ENCODE assay signal across 8 cellular contexts in the genomic region with DNA sequence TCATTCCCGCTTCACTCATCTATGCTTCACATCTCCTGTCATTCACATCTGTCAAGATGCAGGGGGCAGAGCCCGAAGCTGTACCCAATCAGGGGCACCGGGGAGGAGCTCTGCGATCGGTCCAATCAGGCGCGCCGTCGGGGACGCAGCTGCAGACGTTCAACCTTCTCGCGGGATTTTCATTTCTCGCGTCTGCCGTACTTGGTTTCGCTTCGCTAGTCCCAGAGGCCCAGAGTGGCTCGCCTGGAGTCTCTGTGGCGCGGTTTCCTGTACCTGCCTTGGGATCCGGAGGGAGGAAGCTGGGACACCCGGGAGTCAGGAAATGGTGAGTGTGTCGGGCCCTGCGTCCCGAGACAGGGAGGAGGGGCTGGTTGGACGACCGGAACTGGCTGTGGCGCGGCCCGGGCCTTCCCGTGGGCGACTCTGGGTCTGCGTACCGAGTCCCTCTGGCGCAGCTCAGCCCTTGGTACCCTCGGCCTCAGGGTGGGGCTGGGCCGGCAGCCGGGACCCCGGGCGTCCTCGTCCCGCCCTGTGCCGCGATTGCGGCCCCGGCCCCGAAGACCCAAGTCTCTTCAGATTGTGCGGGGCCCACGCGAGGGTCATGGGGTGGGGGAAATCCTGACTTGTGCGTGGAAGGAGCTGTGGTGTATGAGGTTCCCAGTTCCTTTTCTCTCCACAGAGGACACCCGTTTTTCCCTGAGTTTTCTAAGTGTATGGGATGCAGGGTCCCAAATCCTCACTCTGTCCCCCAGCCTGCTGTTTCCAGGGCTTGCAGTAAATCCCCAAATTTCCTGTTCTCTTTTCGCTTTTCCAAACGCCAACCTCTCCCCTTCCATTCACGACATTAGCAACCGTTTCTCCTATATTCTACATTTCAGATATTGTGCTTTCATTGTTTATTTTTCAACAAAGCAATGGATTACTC. TPM values are rescaled to one million over a fixed set of nuclear protein-coding genes. Genes with fewer than 3 reads are reported as not detected.
A peak's percentile ranks its signal among the peaks of the same experiment; 100 is the strongest.
DNase-seq lines count a peak whose midpoint lies in the region; ATAC-seq and TF ChIP-seq lines count a peak whose summit lies in the region.

TSS of gene ZNF136 (plus strand) at position 215 of the 925 bp plus-strand sequence. CDS start at position 323, 108 bp downstream.

- POLR2A ChIA-PET in WTC11 (lab: Charles Lee), result interaction anchor here (0.6 to 1.3 kb wide), 8 partner anchors 10 to 471 kb away, joined by 3 to 7 read pairs (median 3); partner anchors contain the start of genes ZNF20, ZNF44, ZNF442 and ZNF878

- peak within 1 kb of the TSS; percentile 93 to 98 (median 96) for H3K27ac ChIP-seq in spleen

- H3K4me1 ChIP-seq in spleen, result peaks cover 34 to 58% (median 48%) of the 10 kb centered on the region in 6 donors

- in situ Hi-C loops in GM18951 (cut with MboI; ENCODE audit: low sequenced_read_pairs, unreplicated experiment), result no loop called here

- intact Hi-C loops in spleen (cut with DNase I; ENCODE audit: low total_unique reads), result no loop called here

- CTCF ChIA-PET in WTC11 (lab: Charles Lee), result interaction anchor here (0.7 to 2.9 kb wide), 12 partner anchors 10 to 523 kb away, joined by 3 to 16 read pairs (median 5); partner anchors contain the start of genes ZNF20, ZNF563 and ZNF763

- H3K27ac Mint-ChIP-seq in WTC11, result peak within 1 kb of the TSS; percentile 97

- no peaks in the 10 kb centered on the region for H3K9me3 ChIP-seq in spleen

- H3K27me3 ChIP-seq in spleen (replicated peaks in 1 of 7), result no peaks in the 10 kb centered on the region

- peaks cover 5% of the 10 kb centered on the region for H3K27me3 Mint-ChIP-seq in WTC11 (ENCODE audit: low read depth)

- peaks cover 8% of the 10 kb centered on the region for H3K4me1 Mint-ChIP-seq in WTC11

- H3K9me3 Mint-ChIP-seq in WTC11, result no peaks in the 10 kb centered on the region

- no peaks in the 10 kb centered on the region for H3K36me3 Mint-ChIP-seq in WTC11

- H3K4me3 Mint-ChIP-seq in WTC11, result peak within 1 kb of the TSS; percentile 94

- WGBS in spleen, 5 donors, result 0 to 1% (median 0%) methylated on average over 43 to 57 of the region's 57 CpGs

- peaks cover 0 to 21% (median 0%) of the 10 kb centered on the region in 6 donors for H3K36me3 ChIP-seq in spleen

- ATAC-seq in HG03175 (IDR thresholded peaks at IDR 0.05; ENCODE audit: unreplicated experiment) (peak; percentile 95), WTC11 (peak; percentile 96)

- TF ChIP-seq CTCF in WTC11 (IDR thresholded peaks at IDR 0.05) (no peak), cardiac fibroblast (IDR thresholded peaks at IDR 0.05; ENCODE audit: low read depth, low read length) (no peak), spleen (IDR thresholded peaks at IDR 0.05 in 8 of 11, conservative IDR thresholded peaks at IDR 0.05 in 3 of 11) (peak in 3 of 11 experiments; percentile 16 to 37 (median 18))

- peak; percentile 99 for DNase-seq in AG08395 (ENCODE audit: low spot score)
- peak; percentile 68 for DNase-seq in NCI-H2227 treated with DMSO at 0.1 percent for 48 hours (lab: John Stamatoyannopoulos, UW)
- DNase-seq in WTC11 (ENCODE audit: low spot score), result peak; percentile 96
- DNase-seq in cardiac fibroblast (ENCODE audit: low read depth in 2 of 2), result peak; percentile 95 to 98
- peak; percentile 93 for DNase-seq in inferior parietal cortex (ENCODE audit: extremely low spot score)
- peak; percentile 98 for DNase-seq in spleen

- TF ChIP-seq POLR2A in GM18951 (IDR thresholded peaks at IDR 0.05; ENCODE audit: extremely low read depth, insufficient read depth, insufficient read length) (peak; percentile 79), spleen (IDR thresholded peaks at IDR 0.05) (peak in 2 of 3 donors; percentile 37 to 65)

- peak within 1 kb of the TSS; percentile 94 to 95 for H3K4me3 ChIP-seq in cardiac fibroblast (replicated peaks in 1 of 2; ENCODE audit: low read depth in 2 of 2, low read length in 2 of 2)
- H3K4me3 ChIP-seq in spleen, result peak within 1 kb of the TSS; percentile 79 to 95 (median 82)

TF ChIP-seq in WTC11, 78 proteins besides CTCF, POLR2A, EP300 and RAD21 (continues in another document):
- TF ChIP-seq JAZF1 (CRISPR knock-in tag; IDR thresholded peaks at IDR 0.05) (no peak), TCF7 (CRISPR knock-in tag; IDR thresholded peaks at IDR 0.05; ENCODE audit: low read depth) (no peak), ZNF671 (CRISPR knock-in tag; IDR thresholded peaks at IDR 0.05) (no peak), MYBL2 (CRISPR knock-in tag; IDR thresholded peaks at IDR 0.05) (no peak), AR (CRISPR knock-in tag; IDR thresholded peaks at IDR 0.05) (no peak), ZNF121 (CRISPR knock-in tag; IDR thresholded peaks at IDR 0.05) (no peak), SOX15 (CRISPR knock-in tag; IDR thresholded peaks at IDR 0.05) (no peak), E2F5 (CRISPR knock-in tag; IDR thresholded peaks at IDR 0.05) (no peak), ZNF232 (CRISPR knock-in tag; IDR thresholded peaks at IDR 0.05) (no peak), USF1 (CRISPR knock-in tag; IDR thresholded peaks at IDR 0.05) (no peak), IRF2 (CRISPR knock-in tag; IDR thresholded peaks at IDR 0.05; ENCODE audit: borderline replicate concordance, low read depth) (no peak), GRHL2 (CRISPR knock-in tag; IDR thresholded peaks at IDR 0.05; ENCODE audit: insufficient replicate concordance, severe bottlenecking) (no peak), SMAD3 (CRISPR knock-in tag; IDR thresholded peaks at IDR 0.05; ENCODE audit: borderline replicate concordance) (no peak), FOXP1 (CRISPR knock-in tag; IDR thresholded peaks at IDR 0.05; ENCODE audit: borderline replicate concordance) (peak; percentile 47; the same call in 1 of the 2 replicates)
- TF ChIP-seq, protein P1, sequence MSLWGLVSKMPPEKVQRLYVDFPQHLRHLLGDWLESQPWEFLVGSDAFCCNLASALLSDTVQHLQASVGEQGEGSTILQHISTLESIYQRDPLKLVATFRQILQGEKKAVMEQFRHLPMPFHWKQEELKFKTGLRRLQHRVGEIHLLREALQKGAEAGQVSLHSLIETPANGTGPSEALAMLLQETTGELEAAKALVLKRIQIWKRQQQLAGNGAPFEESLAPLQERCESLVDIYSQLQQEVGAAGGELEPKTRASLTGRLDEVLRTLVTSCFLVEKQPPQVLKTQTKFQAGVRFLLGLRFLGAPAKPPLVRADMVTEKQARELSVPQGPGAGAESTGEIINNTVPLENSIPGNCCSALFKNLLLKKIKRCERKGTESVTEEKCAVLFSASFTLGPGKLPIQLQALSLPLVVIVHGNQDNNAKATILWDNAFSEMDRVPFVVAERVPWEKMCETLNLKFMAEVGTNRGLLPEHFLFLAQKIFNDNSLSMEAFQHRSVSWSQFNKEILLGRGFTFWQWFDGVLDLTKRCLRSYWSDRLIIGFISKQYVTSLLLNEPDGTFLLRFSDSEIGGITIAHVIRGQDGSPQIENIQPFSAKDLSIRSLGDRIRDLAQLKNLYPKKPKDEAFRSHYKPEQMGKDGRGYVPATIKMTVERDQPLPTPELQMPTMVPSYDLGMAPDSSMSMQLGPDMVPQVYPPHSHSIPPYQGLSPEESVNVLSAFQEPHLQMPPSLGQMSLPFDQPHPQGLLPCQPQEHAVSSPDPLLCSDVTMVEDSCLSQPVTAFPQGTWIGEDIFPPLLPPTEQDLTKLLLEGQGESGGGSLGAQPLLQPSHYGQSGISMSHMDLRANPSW (CRISPR knock-in tag; conservative IDR thresholded peaks at IDR 0.05; ENCODE audit: low read depth), result no peak

RNA-seq across cellular contexts. Expression of gene ZNF136, which starts in this region (rescaled TPM):
- 6.2 to 6.7 TPM (median 6.7 TPM) in 3 replicates for total RNA-seq in WTC11 (2021)
- total RNA-seq in spleen, result 10 to 100 TPM; 16.3 to 20.1 (median 17.8) TPM
- polyA plus RNA-seq in spleen, result 1 to 10 TPM; 5.5 to 7.4 (median 5.6) TPM

Comparison
In these comparisons a context has a peak if more than half of its experiments do, and no peak if none do; other contexts are left out.
1. Peak in every context shown above with its lines: DNase-seq, ATAC-seq, H3K4me3 ChIP-seq and H3K27ac ChIP-seq.